Comparison of ENCODE assay signal across 20 cellular contexts in genomic region chr6:29762051-29762450, GRCh38.
"Had no signal": no experiment of that assay in that cellular context is flagged by ENCODE, and none has a peak within 500 bp of the region (broad histone marks: within the 10 kb centered on the region; RNA-seq: fewer than 3 reads in every experiment).

No MANE protein-coding gene starts in this region.

- H3K4me3 Mint-ChIP-seq: activated CD4-positive, alpha-beta memory T cell treated with anti-CD3 and anti-CD28 coated beads, Interleukin-2, amount 10 ng/mL, durations not matched to agents 7 days and 5 days; activated CD4-positive, alpha-beta T cell treated with anti-CD3 and anti-CD28 coated beads, Interleukin-2, amount 10 ng/mL, durations not matched to agents 24 days and 14 days; activated naive CD4-positive, alpha-beta T cell treated with anti-CD3 and anti-CD28 coated beads for 36 hours; activated naive CD8-positive, alpha-beta T cell treated with anti-CD3 and anti-CD28 coated beads, Interleukin-2, amount 10 ng/mL, durations not matched to agents 7 days and 5 days; mesothelial cell of epicardium; natural killer cell had no signal

- H3K27me3 ChIP-seq: pancreas, upper lobe of left lung had no signal

- DNase-seq: activated CD4-positive, alpha-beta memory T cell treated with anti-CD3 and anti-CD28 coated beads, Interleukin-2, amount 10 ng/mL, durations not matched to agents 7 days and 5 days; activated CD4-positive, CD25-positive, alpha-beta regulatory T cell; activated effector memory CD4-positive, alpha-beta T cell treated with Interleukin-2 at 50 U/mL for 16 hours; activated naive CD4-positive, alpha-beta T cell treated with anti-CD3 and anti-CD28 coated beads for 36 hours; activated naive CD8-positive, alpha-beta T cell treated with anti-CD3 and anti-CD28 coated beads, Interleukin-2, amount 10 ng/mL, durations not matched to agents 7 days and 5 days; activated T-cell treated with anti-CD3 and anti-CD28 coated beads, Interleukin-2, amount 50 U/mL, for 72 hours; amniotic stem cell; lower lobe of right lung; natural killer cell; pancreas; stimulated activated CD4-positive, alpha-beta T cell treated with anti-CD3 and anti-CD28 coated beads, Interleukin-12 subunit alpha, Interleukin-12 subunit beta, amount 100 ng/mL, for 4 hours; stimulated activated CD4-positive, alpha-beta T cell treated with anti-CD3 and anti-CD28 coated beads, Interleukin-4, amount 100 ng/mL, for 4 hours; stimulated activated naive CD8-positive, alpha-beta T cell treated with anti-CD3 and anti-CD28 coated beads, Interleukin-15, Interleukin-2, amounts not matched to agents 100 U/mL and 50 U/mL, for 24 hours; T1000; upper lobe of left lung had no signal

- ATAC-seq: activated T-cell treated with anti-CD3 and anti-CD28 coated beads, Interleukin-2, amount 50 U/mL, for 72 hours; left lobe of liver; natural killer cell; stimulated activated naive CD8-positive, alpha-beta T cell treated with anti-CD3 and anti-CD28 coated beads, Interleukin-15, Interleukin-2, amounts not matched to agents 100 U/mL and 50 U/mL, for 24 hours had no signal

- H3K9me3 Mint-ChIP-seq: activated CD4-positive, alpha-beta memory T cell treated with anti-CD3 and anti-CD28 coated beads, Interleukin-2, amount 10 ng/mL, durations not matched to agents 7 days and 5 days; activated CD4-positive, alpha-beta T cell treated with anti-CD3 and anti-CD28 coated beads, Interleukin-2, amount 10 ng/mL, durations not matched to agents 24 days and 14 days; activated naive CD4-positive, alpha-beta T cell treated with anti-CD3 and anti-CD28 coated beads for 36 hours; activated naive CD8-positive, alpha-beta T cell treated with anti-CD3 and anti-CD28 coated beads, Interleukin-2, amount 10 ng/mL, durations not matched to agents 7 days and 5 days; activated T-cell treated with anti-CD3 and anti-CD28 coated beads, Interleukin-2, amount 50 U/mL, for 72 hours; mesothelial cell of epicardium; natural killer cell had no signal

- H3K9me3 ChIP-seq: lower lobe of right lung, pancreas, psoas muscle, upper lobe of left lung had no signal

- H3K27ac ChIP-seq: lower lobe of right lung, pancreas, psoas muscle, upper lobe of left lung had no signal

- H3K4me1 ChIP-seq: pancreas had no signal

- H3K4me1 Mint-ChIP-seq: mesothelial cell of epicardium had no signal

- H3K4me3 ChIP-seq: coronary artery, lower lobe of right lung, pancreas, psoas muscle, upper lobe of left lung had no signal

- H3K36me3 Mint-ChIP-seq: mesothelial cell of epicardium, natural killer cell had no signal

- H3K27me3 Mint-ChIP-seq: activated CD4-positive, alpha-beta T cell treated with anti-CD3 and anti-CD28 coated beads, Interleukin-2, amount 10 ng/mL, durations not matched to agents 24 days and 14 days had no signal

- H3K36me3 ChIP-seq: lower lobe of right lung, pancreas, upper lobe of left lung had no signal

- H3K27ac Mint-ChIP-seq: activated CD4-positive, alpha-beta memory T cell treated with anti-CD3 and anti-CD28 coated beads, Interleukin-2, amount 10 ng/mL, durations not matched to agents 7 days and 5 days; activated naive CD4-positive, alpha-beta T cell treated with anti-CD3 and anti-CD28 coated beads for 36 hours; activated naive CD8-positive, alpha-beta T cell treated with anti-CD3 and anti-CD28 coated beads, Interleukin-2, amount 10 ng/mL, durations not matched to agents 7 days and 5 days; activated T-cell treated with anti-CD3 and anti-CD28 coated beads, Interleukin-2, amount 50 U/mL, for 72 hours; mesothelial cell of epicardium; natural killer cell had no signal
